Comparison of ENCODE assay signal across 8 cellular contexts in genomic region chrX:48937065-48937907, GRCh38. TPM values are rescaled to one million over a fixed set of nuclear protein-coding genes. Genes with fewer than 3 reads are reported as not detected.
DNase-seq lines count a peak whose midpoint lies in the region; ATAC-seq and TF ChIP-seq lines count a peak whose summit lies in the region.

No MANE protein-coding gene starts in this region.

- dilution Hi-C loops in mammary epithelial cell (cut with HindIII; ENCODE audit: low sequenced_read_pairs) = no loop called here

- intact Hi-C loops in mammary epithelial cell (cut with micrococcal nuclease) = no loop called here

- H3K27ac ChIP-seq in suprapubic skin = peak overlapping the region; percentile 51
- no peak overlapping the region for H3K27ac ChIP-seq in mammary epithelial cell (ENCODE audit: insufficient read depth, low read depth, low read length)

- no peaks in the 10 kb centered on the region for H3K9me3 ChIP-seq in mucosa of stomach (ENCODE audit: control insufficient read depth, low read length)
- H3K9me3 ChIP-seq in suprapubic skin = no peaks in the 10 kb centered on the region
- H3K9me3 ChIP-seq in mammary epithelial cell (replicated peaks; ENCODE audit: insufficient read depth, low read length) = peaks cover 2% of the 10 kb centered on the region

- ATAC-seq in HG03139 (IDR thresholded peaks at IDR 0.05; ENCODE audit: unreplicated experiment) = peak; percentile 46

- H3K79me2 ChIP-seq in mammary epithelial cell (ENCODE audit: insufficient read depth, low read length) = peaks cover 45% of the 10 kb centered on the region

- peak; percentile 40 for TF ChIP-seq POLR2A in GM19099 (IDR thresholded peaks at IDR 0.05; ENCODE audit: extremely low read depth, insufficient read length, low read depth)
- no peak for TF ChIP-seq POLR2A in suprapubic skin (IDR thresholded peaks at IDR 0.05)

- CTCF ChIA-PET in mammary epithelial cell (lab: Charles Lee; ENCODE audit: low non-redundant PET) = no interaction called here

- H3K9ac ChIP-seq in mucosa of stomach (ENCODE audit: low read length) (peak overlapping the region; percentile 8), mammary epithelial cell (ENCODE audit: insufficient read depth, low read length) (no peak overlapping the region)

- H3K4me3 ChIP-seq in astrocyte of the cerebellum (ENCODE audit: low read depth, low read length) (no peak overlapping the region), mucosa of stomach (ENCODE audit: low read length) (no peak overlapping the region), suprapubic skin (no peak overlapping the region), mammary epithelial cell (replicated peaks in 1 of 3; ENCODE audit: insufficient read depth in 1 of 3, low read depth in 2 of 3, low read length in 3 of 3) (no peak overlapping the region)

- TF ChIP-seq CTCF in astrocyte of the cerebellum (IDR thresholded peaks at IDR 0.05; ENCODE audit: low read depth, low read length, missing control alignments) = peak; percentile 36
- no peak for TF ChIP-seq CTCF in suprapubic skin (IDR thresholded peaks at IDR 0.05)
- TF ChIP-seq CTCF in mammary epithelial cell (conservative IDR thresholded peaks at IDR 0.05 in 1 of 2, IDR thresholded peaks at IDR 0.05 in 1 of 2; ENCODE audit: extremely low read depth in 1 of 2, insufficient read depth in 1 of 2, low read depth in 1 of 2, low read length in 2 of 2) = no peak

- H3K27me3 ChIP-seq in mucosa of stomach (ENCODE audit: control insufficient read depth, insufficient read depth, low read length) (no peaks in the 10 kb centered on the region), suprapubic skin (no peaks in the 10 kb centered on the region), mammary epithelial cell (ENCODE audit: insufficient read depth, low read length) (no peaks in the 10 kb centered on the region)

- no TSS peak for BruUV-seq in mammary epithelial cell (replicated peaks; lab: Mats Ljungman, UMichigan)

- WGBS in suprapubic skin = 58% methylated on average over 8 of the region's 9 CpGs
- 58% methylated on average over 9 of the region's 9 CpGs for WGBS in mammary epithelial cell (ENCODE audit: low coverage, missing lambda C conversion rate)

- H3K4me2 ChIP-seq in mammary epithelial cell (ENCODE audit: insufficient read depth, low read depth, low read length) = no peak overlapping the region

- no peaks in the 10 kb centered on the region for H4K20me1 ChIP-seq in mammary epithelial cell (ENCODE audit: insufficient read depth, low read length)

- no peak overlapping the region for H2AFZ ChIP-seq in mammary epithelial cell (ENCODE audit: low read depth, low read length)

- in situ Hi-C loops in astrocyte of the cerebellum (cut with HindIII; ENCODE audit: low sequenced_read_pairs) (no loop called here), mammary epithelial cell (cut with MboI; ENCODE audit: low sequenced_read_pairs in 2 of 2) (no loop called here)

- DNase-seq in T-helper 22 cell (ENCODE audit: low read depth) = peak; percentile 86
- DNase-seq in astrocyte of the cerebellum (ENCODE audit: low read depth) = peak; percentile 65
- DNase-seq in suprapubic skin (ENCODE audit: low spot score in 2 of 2) = peak in 1 of 2 donors; percentile 76
- no peak for DNase-seq in mammary epithelial cell
- DNase-seq in NCI-H1930 (lab: John Stamatoyannopoulos, UW) = no peak

- TF ChIP-seq EP300 in suprapubic skin (IDR thresholded peaks at IDR 0.05) = no peak

- no peaks in the 10 kb centered on the region for H3K36me3 ChIP-seq in mucosa of stomach (ENCODE audit: control insufficient read depth, insufficient read depth, low read length)
- peaks cover 16% of the 10 kb centered on the region for H3K36me3 ChIP-seq in suprapubic skin
- H3K36me3 ChIP-seq in mammary epithelial cell (ENCODE audit: insufficient read depth, low read length) = no peaks in the 10 kb centered on the region

- peaks cover 16% of the 10 kb centered on the region for H3K4me1 ChIP-seq in mucosa of stomach (ENCODE audit: control insufficient read depth, insufficient read depth, low read length)
- no peaks in the 10 kb centered on the region for H3K4me1 ChIP-seq in suprapubic skin
- H3K4me1 ChIP-seq in mammary epithelial cell (ENCODE audit: insufficient read depth, low read length) = no peaks in the 10 kb centered on the region

RNA-seq across cellular contexts. Expression of gene PIM2, which starts 18.5 kb away (rescaled TPM):
- 10 to 100 TPM in 1 of 4 donors, 1 to 10 TPM in 3; 6.2 to 18.2 (median 8.7) TPM for total RNA-seq in suprapubic skin
- 10 to 100 TPM in 1 of 2 donors, 1 to 10 TPM in 1; 9.9 to 10.3 TPM for total RNA-seq in mammary epithelial cell
- 14.5 TPM for polyA plus RNA-seq in mammary epithelial cell
- 25.1 TPM for polyA minus RNA-seq in mammary epithelial cell

RNA-seq across cellular contexts. Expression of gene OTUD5, which starts 20.1 kb away (rescaled TPM):
- total RNA-seq in suprapubic skin (10 to 100 TPM; 32.3 to 50.1 (median 46.2) TPM), mammary epithelial cell (10 to 100 TPM; 24.2 to 40.6 TPM)
- 38.5 TPM for polyA plus RNA-seq in mammary epithelial cell
- 67.7 TPM for polyA minus RNA-seq in mammary epithelial cell

RNA-seq across cellular contexts. Expression of gene SLC35A2, which starts 25.8 kb away (rescaled TPM):
- total RNA-seq in suprapubic skin (10 to 100 TPM; 17.1 to 32.3 (median 24.3) TPM), mammary epithelial cell (10 to 100 TPM; 26.2 to 39.9 TPM)
- 34.0 TPM for polyA plus RNA-seq in mammary epithelial cell
- polyA minus RNA-seq in mammary epithelial cell = 55.4 TPM

RNA-seq across cellular contexts. Expression of gene KCND1, which starts 34.4 kb away (rescaled TPM):
- 1 to 10 TPM in 3 of 4 donors, under 1 TPM in 1; 0.55 to 2.8 (median 1.3) TPM for total RNA-seq in suprapubic skin
- total RNA-seq in mammary epithelial cell = under 1 TPM; 0.17 to 0.75 TPM
- polyA plus RNA-seq in mammary epithelial cell = 0.16 TPM
- 2.3 TPM for polyA minus RNA-seq in mammary epithelial cell

RNA-seq across cellular contexts. Expression of gene PQBP1, which starts 39.6 kb away (rescaled TPM):
- total RNA-seq in suprapubic skin (10 to 100 TPM; 51.8 to 88.3 (median 71.9) TPM), mammary epithelial cell (10 to 100 TPM; 31.2 to 69.5 TPM)
- polyA plus RNA-seq in mammary epithelial cell = 78.3 TPM
- polyA minus RNA-seq in mammary epithelial cell = 79.9 TPM

Comparison
In these comparisons a context has a peak if more than half of its experiments do, and no peak if none do; other contexts are left out.
1. DNase-seq: peak in T-helper 22 cell (single experiment) and astrocyte of the cerebellum (single experiment); none in mammary epithelial cell (single experiment) and NCI-H1930 (0 of 2).